In the genomic region with DNA sequence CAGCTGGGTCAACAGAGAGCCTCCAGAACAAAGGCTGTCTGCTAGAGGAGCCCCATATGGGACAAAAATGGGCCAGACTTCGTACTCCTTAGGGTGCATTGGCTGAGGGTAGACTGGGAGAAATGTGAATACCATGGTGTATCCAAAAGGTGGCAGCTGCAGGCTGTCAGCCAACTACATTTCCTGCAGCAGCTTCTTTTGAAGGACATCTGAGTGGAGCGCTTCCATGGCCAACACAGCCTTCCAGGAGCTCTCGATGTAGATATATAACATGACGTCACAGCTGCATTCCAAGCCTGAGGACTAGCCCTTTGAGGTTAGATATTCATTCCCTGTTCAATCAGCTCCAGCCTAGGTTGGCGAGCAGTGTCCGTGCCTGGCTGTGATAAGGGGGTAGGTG, we compare ENCODE assay signal across 1 cellular context.
TF ChIP-seq lines count a peak whose summit lies in the region.

No MANE protein-coding gene starts in this region.

TF ChIP-seq in HepG2, 621 proteins besides CTCF, POLR2A, EP300 and RAD21 (continued from another document):
- TF ChIP-seq, protein P1, sequence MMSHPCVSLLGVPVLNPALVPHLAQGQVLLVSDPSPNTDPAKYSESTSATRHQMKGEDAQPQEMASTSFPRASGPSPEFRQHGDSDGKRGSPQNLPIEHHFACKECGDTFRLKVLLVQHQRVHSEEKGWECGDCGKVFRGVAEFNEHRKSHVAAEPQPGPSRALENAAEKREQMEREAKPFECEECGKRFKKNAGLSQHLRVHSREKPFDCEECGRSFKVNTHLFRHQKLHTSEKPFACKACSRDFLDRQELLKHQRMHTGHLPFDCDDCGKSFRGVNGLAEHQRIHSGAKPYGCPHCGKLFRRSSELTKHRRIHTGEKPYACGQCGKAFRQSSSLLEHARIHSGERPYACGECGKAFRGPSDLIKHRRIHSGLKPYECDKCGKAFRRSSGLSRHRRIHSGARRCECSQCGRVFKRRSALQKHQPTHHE (CRISPR knock-in tag; IDR thresholded peaks at IDR 0.05; ENCODE audit: borderline replicate concordance): no peak
- TF ChIP-seq ZNF263 (CRISPR knock-in tag; IDR thresholded peaks at IDR 0.05) (no peak), ZNF674 (CRISPR knock-in tag; IDR thresholded peaks at IDR 0.05; ENCODE audit: low read depth) (no peak), SMAD3 (CRISPR knock-in tag; IDR thresholded peaks at IDR 0.05) (no peak), CREB1 (IDR thresholded peaks at IDR 0.05) (peak; percentile 95), CREB1 (CRISPR knock-in tag; IDR thresholded peaks at IDR 0.05) (no peak; the same call in 1 of the 2 replicates), NR2F1 (CRISPR knock-in tag; IDR thresholded peaks at IDR 0.05) (no peak), KDM3A (CRISPR knock-in tag; IDR thresholded peaks at IDR 0.05; ENCODE audit: low read depth) (no peak), MTF1 (CRISPR knock-in tag; IDR thresholded peaks at IDR 0.05) (no peak), SMC3 (IDR thresholded peaks at IDR 0.05; ENCODE audit: low read length) (peak; percentile 10; the same call in 1 of the 2 replicates), ISL2 (CRISPR knock-in tag; IDR thresholded peaks at IDR 0.05) (no peak), ATF7 (IDR thresholded peaks at IDR 0.05) (peak; percentile 87), ATF7 (CRISPR knock-in tag; IDR thresholded peaks at IDR 0.05) (no peak), ZNF558 (CRISPR knock-in tag; IDR thresholded peaks at IDR 0.05; ENCODE audit: borderline replicate concordance) (no peak), RARG (CRISPR knock-in tag; IDR thresholded peaks at IDR 0.05; ENCODE audit: low read depth) (no peak), ATF1 (CRISPR knock-in tag; IDR thresholded peaks at IDR 0.05) (no peak), ZNF678 (CRISPR knock-in tag; IDR thresholded peaks at IDR 0.05) (no peak)
- TF ChIP-seq, protein P2, sequence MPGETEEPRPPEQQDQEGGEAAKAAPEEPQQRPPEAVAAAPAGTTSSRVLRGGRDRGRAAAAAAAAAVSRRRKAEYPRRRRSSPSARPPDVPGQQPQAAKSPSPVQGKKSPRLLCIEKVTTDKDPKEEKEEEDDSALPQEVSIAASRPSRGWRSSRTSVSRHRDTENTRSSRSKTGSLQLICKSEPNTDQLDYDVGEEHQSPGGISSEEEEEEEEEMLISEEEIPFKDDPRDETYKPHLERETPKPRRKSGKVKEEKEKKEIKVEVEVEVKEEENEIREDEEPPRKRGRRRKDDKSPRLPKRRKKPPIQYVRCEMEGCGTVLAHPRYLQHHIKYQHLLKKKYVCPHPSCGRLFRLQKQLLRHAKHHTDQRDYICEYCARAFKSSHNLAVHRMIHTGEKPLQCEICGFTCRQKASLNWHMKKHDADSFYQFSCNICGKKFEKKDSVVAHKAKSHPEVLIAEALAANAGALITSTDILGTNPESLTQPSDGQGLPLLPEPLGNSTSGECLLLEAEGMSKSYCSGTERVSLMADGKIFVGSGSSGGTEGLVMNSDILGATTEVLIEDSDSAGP (CRISPR knock-in tag; IDR thresholded peaks at IDR 0.05; ENCODE audit: borderline replicate concordance): no peak
- TF ChIP-seq, protein P3, sequence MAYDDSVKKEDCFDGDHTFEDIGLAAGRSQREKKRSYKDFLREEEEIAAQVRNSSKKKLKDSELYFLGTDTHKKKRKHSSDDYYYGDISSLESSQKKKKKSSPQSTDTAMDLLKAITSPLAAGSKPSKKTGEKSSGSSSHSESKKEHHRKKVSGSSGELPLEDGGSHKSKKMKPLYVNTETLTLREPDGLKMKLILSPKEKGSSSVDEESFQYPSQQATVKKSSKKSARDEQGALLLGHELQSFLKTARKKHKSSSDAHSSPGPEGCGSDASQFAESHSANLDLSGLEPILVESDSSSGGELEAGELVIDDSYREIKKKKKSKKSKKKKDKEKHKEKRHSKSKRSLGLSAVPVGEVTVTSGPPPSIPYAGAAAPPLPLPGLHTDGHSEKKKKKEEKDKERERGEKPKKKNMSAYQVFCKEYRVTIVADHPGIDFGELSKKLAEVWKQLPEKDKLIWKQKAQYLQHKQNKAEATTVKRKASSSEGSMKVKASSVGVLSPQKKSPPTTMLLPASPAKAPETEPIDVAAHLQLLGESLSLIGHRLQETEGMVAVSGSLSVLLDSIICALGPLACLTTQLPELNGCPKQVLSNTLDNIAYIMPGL (CRISPR knock-in tag; IDR thresholded peaks at IDR 0.05; ENCODE audit: borderline replicate concordance in 1 of 2, low read depth in 1 of 2): no peak
